In the genomic region with DNA sequence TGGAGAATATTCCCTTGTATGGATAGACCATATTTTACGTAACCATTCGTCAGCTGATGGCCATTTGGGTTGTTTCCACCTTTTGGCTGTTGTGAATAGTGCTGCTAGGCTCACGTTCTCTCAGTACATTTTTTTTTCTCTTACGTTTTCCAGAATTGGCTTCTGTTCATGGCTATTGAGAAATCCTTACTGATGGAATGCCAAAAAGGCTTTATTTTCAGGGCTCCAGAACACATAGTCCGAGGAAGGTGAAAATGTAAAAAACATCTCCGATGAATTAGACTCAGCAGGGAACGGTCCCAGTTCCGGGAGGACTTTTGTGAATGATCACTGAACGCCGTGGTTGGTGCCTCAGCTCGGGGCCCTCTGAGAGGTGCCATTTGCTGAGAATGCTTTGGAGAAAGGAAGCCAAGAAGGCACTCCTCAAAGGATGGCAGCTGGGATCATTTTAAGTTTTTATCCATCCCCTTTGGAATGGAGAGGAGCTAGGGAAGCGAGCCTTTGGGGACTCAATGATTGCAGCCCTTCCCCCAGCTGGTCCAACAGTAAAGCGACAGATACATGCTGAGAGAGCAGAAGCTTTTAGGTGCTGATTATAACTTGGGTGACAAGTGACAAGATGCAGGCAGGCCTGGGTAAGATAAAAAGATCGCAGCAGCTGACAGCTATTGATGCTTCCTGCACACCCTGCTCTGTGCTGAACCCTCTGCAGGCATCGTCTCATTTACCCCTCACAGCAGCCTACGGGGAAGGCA, we compare ENCODE assay signal across 1 cellular context.
TF ChIP-seq lines count a peak whose summit lies in the region.

No MANE protein-coding gene starts in this region.

TF ChIP-seq in WTC11, 78 proteins besides CTCF, POLR2A, EP300 and RAD21 (continued from another document):
- TF ChIP-seq, protein P1, sequence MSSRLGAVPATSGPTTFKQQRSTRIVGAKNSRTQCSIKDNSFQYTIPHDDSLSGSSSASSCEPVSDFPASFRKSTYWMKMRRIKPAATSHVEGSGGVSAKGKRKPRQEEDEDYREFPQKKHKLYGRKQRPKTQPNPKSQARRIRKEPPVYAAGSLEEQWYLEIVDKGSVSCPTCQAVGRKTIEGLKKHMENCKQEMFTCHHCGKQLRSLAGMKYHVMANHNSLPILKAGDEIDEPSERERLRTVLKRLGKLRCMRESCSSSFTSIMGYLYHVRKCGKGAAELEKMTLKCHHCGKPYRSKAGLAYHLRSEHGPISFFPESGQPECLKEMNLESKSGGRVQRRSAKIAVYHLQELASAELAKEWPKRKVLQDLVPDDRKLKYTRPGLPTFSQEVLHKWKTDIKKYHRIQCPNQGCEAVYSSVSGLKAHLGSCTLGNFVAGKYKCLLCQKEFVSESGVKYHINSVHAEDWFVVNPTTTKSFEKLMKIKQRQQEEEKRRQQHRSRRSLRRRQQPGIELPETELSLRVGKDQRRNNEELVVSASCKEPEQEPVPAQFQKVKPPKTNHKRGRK (CRISPR knock-in tag; IDR thresholded peaks at IDR 0.05; ENCODE audit: borderline replicate concordance), result no peak
- TF ChIP-seq, protein P2, sequence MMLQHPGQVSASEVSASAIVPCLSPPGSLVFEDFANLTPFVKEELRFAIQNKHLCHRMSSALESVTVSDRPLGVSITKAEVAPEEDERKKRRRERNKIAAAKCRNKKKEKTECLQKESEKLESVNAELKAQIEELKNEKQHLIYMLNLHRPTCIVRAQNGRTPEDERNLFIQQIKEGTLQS (CRISPR knock-in tag; conservative IDR thresholded peaks at IDR 0.05), result no peak
- TF ChIP-seq, protein P3, sequence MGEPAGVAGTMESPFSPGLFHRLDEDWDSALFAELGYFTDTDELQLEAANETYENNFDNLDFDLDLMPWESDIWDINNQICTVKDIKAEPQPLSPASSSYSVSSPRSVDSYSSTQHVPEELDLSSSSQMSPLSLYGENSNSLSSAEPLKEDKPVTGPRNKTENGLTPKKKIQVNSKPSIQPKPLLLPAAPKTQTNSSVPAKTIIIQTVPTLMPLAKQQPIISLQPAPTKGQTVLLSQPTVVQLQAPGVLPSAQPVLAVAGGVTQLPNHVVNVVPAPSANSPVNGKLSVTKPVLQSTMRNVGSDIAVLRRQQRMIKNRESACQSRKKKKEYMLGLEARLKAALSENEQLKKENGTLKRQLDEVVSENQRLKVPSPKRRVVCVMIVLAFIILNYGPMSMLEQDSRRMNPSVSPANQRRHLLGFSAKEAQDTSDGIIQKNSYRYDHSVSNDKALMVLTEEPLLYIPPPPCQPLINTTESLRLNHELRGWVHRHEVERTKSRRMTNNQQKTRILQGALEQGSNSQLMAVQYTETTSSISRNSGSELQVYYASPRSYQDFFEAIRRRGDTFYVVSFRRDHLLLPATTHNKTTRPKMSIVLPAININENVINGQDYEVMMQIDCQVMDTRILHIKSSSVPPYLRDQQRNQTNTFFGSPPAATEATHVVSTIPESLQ (CRISPR knock-in tag; IDR thresholded peaks at IDR 0.05), result no peak
- TF ChIP-seq, protein P4, sequence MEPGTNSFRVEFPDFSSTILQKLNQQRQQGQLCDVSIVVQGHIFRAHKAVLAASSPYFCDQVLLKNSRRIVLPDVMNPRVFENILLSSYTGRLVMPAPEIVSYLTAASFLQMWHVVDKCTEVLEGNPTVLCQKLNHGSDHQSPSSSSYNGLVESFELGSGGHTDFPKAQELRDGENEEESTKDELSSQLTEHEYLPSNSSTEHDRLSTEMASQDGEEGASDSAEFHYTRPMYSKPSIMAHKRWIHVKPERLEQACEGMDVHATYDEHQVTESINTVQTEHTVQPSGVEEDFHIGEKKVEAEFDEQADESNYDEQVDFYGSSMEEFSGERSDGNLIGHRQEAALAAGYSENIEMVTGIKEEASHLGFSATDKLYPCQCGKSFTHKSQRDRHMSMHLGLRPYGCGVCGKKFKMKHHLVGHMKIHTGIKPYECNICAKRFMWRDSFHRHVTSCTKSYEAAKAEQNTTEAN (CRISPR knock-in tag; IDR thresholded peaks at IDR 0.05), result no peak
- TF ChIP-seq, protein P5, sequence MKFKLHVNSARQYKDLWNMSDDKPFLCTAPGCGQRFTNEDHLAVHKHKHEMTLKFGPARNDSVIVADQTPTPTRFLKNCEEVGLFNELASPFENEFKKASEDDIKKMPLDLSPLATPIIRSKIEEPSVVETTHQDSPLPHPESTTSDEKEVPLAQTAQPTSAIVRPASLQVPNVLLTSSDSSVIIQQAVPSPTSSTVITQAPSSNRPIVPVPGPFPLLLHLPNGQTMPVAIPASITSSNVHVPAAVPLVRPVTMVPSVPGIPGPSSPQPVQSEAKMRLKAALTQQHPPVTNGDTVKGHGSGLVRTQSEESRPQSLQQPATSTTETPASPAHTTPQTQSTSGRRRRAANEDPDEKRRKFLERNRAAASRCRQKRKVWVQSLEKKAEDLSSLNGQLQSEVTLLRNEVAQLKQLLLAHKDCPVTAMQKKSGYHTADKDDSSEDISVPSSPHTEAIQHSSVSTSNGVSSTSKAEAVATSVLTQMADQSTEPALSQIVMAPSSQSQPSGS (CRISPR knock-in tag; IDR thresholded peaks at IDR 0.05; ENCODE audit: borderline replicate concordance, low read depth), result no peak
- TF ChIP-seq, protein P6, sequence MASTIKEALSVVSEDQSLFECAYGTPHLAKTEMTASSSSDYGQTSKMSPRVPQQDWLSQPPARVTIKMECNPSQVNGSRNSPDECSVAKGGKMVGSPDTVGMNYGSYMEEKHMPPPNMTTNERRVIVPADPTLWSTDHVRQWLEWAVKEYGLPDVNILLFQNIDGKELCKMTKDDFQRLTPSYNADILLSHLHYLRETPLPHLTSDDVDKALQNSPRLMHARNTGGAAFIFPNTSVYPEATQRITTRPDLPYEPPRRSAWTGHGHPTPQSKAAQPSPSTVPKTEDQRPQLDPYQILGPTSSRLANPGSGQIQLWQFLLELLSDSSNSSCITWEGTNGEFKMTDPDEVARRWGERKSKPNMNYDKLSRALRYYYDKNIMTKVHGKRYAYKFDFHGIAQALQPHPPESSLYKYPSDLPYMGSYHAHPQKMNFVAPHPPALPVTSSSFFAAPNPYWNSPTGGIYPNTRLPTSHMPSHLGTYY (CRISPR knock-in tag; IDR thresholded peaks at IDR 0.05), result no peak
- no peak for TF ChIP-seq CREB1 (CRISPR knock-in tag; IDR thresholded peaks at IDR 0.05)
- no peak for TF ChIP-seq KAT7 (CRISPR knock-in tag; IDR thresholded peaks at IDR 0.05; ENCODE audit: borderline replicate concordance)
- no peak for TF ChIP-seq NR2C2 (CRISPR knock-in tag; IDR thresholded peaks at IDR 0.05)
- TF ChIP-seq TP53 (CRISPR knock-in tag; IDR thresholded peaks at IDR 0.05), result no peak
- no peak for TF ChIP-seq GTF2I (CRISPR knock-in tag; conservative IDR thresholded peaks at IDR 0.05)
- TF ChIP-seq SMAD4 (CRISPR knock-in tag; IDR thresholded peaks at IDR 0.05), result no peak
- TF ChIP-seq PRRX2 (CRISPR knock-in tag; IDR thresholded peaks at IDR 0.05), result no peak
- no peak for TF ChIP-seq ZNF416 (CRISPR knock-in tag; IDR thresholded peaks at IDR 0.05)
- no peak for TF ChIP-seq TEAD1 (CRISPR knock-in tag; IDR thresholded peaks at IDR 0.05)
- TF ChIP-seq, protein P7, sequence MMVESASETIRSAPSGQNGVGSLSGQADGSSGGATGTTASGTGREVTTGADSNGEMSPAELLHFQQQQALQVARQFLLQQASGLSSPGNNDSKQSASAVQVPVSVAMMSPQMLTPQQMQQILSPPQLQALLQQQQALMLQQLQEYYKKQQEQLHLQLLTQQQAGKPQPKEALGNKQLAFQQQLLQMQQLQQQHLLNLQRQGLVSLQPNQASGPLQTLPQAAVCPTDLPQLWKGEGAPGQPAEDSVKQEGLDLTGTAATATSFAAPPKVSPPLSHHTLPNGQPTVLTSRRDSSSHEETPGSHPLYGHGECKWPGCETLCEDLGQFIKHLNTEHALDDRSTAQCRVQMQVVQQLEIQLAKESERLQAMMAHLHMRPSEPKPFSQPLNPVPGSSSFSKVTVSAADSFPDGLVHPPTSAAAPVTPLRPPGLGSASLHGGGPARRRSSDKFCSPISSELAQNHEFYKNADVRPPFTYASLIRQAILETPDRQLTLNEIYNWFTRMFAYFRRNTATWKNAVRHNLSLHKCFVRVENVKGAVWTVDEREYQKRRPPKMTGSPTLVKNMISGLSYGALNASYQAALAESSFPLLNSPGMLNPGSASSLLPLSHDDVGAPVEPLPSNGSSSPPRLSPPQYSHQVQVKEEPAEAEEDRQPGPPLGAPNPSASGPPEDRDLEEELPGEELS (CRISPR knock-in tag; IDR thresholded peaks at IDR 0.05), result no peak
